ENCODE assay signal across 17 cellular contexts in the genomic region with DNA sequence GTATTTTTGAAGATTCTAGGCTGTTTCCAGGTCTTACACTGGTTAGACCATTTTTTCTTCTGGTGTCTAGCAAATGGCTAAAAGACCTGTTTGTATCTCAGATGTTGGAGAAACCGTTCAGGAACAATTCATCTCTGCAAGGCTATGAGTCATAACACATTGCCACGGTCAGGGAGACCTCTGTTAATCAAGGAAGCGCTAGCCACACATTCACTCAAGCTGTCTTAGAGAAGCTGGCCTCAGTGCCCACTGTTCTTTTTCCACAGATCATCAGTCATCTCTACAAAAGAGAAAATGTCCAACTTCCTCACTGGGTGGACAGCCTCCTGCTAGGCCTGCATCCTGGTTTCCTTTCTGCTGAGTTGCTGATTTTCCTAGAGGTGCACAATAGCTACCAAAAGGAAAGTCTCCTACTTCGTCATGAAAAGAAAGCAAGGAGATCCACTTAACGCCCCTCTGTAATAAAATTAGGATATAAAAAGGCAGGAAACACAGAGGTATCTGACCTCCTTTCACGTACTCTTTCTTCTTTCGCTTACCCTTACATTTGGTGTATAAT.
A peak's percentile ranks its signal among the peaks of the same experiment; 100 is the strongest.
DNase-seq lines count a peak whose midpoint lies in the region; ATAC-seq and TF ChIP-seq lines count a peak whose summit lies in the region.
"Had no signal": no experiment of that assay in that cellular context is flagged by ENCODE, and none has a peak within 500 bp of the region (broad histone marks: within the 10 kb centered on the region; RNA-seq: fewer than 3 reads in every experiment).

No MANE protein-coding gene starts in this region.

- H3K4me1 ChIP-seq in PC-3 (ENCODE audit: insufficient read depth, low read length) (peaks cover 17% of the 10 kb centered on the region), mesendoderm (ENCODE audit: control insufficient read depth, low read depth, low read length) (peaks cover 6% of the 10 kb centered on the region), vagina (peaks cover 15% of the 10 kb centered on the region)

- no peaks in the 10 kb centered on the region for H3K9me3 Mint-ChIP-seq in endothelial cell (ENCODE audit: unreplicated experiment)
- H3K9me3 Mint-ChIP-seq: naive thymus-derived CD8-positive, alpha-beta T cell had no signal

- no peak overlapping the region for H2BK5ac ChIP-seq in mesendoderm (ENCODE audit: low read length)

- H3K27ac ChIP-seq in PC-3 (ENCODE audit: low read length) (no peak overlapping the region), mesendoderm (ENCODE audit: low read depth, low read length) (no peak overlapping the region), vagina (no peak overlapping the region)
- H3K27ac ChIP-seq: C4-2B, WERI-Rb-1 had no signal

- CTCF ChIA-PET in PC-3 (lab: Charles Lee): no interaction called here

- peaks cover 24% of the 10 kb centered on the region for H3K4me1 Mint-ChIP-seq in endothelial cell (ENCODE audit: unreplicated experiment)
- H3K4me1 Mint-ChIP-seq: naive thymus-derived CD8-positive, alpha-beta T cell had no signal

- TF ChIP-seq POLR2A in vagina (IDR thresholded peaks at IDR 0.05): no peak

- no peak overlapping the region for H3K4ac ChIP-seq in mesendoderm (ENCODE audit: low read depth, low read length)

- H4K20me1 ChIP-seq in PC-3 (ENCODE audit: low read length): no peaks in the 10 kb centered on the region

- no peak overlapping the region for H3K23ac ChIP-seq in mesendoderm (ENCODE audit: low read length)

- no peaks in the 10 kb centered on the region for H3K27me3 ChIP-seq in PC-3 (ENCODE audit: low read length)
- peaks cover 1% of the 10 kb centered on the region for H3K27me3 ChIP-seq in mesendoderm (ENCODE audit: insufficient read depth, low read length, poor library complexity)
- no peaks in the 10 kb centered on the region for H3K27me3 ChIP-seq in vagina

- no peak for TF ChIP-seq CTCF in GM12865 (IDR thresholded peaks at IDR 0.05; ENCODE audit: insufficient read depth, low read depth, low read length, missing control alignments)
- no peak for TF ChIP-seq CTCF in PC-3 (conservative IDR thresholded peaks at IDR 0.05; ENCODE audit: low read depth, low read length)
- no peak for TF ChIP-seq CTCF in endothelial cell (IDR thresholded peaks at IDR 0.05; ENCODE audit: unreplicated experiment)
- TF ChIP-seq CTCF in vagina (IDR thresholded peaks at IDR 0.05): no peak

- POLR2A ChIA-PET in PC-3 (lab: Charles Lee; ENCODE audit: unreplicated experiment): no interaction called here

- H3K18ac ChIP-seq in mesendoderm (ENCODE audit: low read length): peak overlapping the region; percentile 64

- H3K4me3 ChIP-seq in GM12865 (ENCODE audit: low read depth, low read length) (no peak overlapping the region), PC-3 (ENCODE audit: low read length) (no peak overlapping the region), mesendoderm (ENCODE audit: low read length) (no peak overlapping the region), vagina (no peak overlapping the region)

- BruUV-seq in PC-3 (replicated peaks; lab: Mats Ljungman, UMichigan): no TSS peak

- no peak for ATAC-seq in PC-3
- ATAC-seq in HG03097 (IDR thresholded peaks at IDR 0.05; ENCODE audit: low FRiP score, unreplicated experiment): no peak
- ATAC-seq: naive thymus-derived CD8-positive, alpha-beta T cell had no signal

- H4K8ac ChIP-seq in mesendoderm (ENCODE audit: low read depth, low read length): no peak overlapping the region

- no peaks in the 10 kb centered on the region for H3K36me3 Mint-ChIP-seq in endothelial cell (ENCODE audit: low read depth, unreplicated experiment)
- H3K36me3 Mint-ChIP-seq: naive thymus-derived CD8-positive, alpha-beta T cell had no signal

- no peaks in the 10 kb centered on the region for H3K27me3 Mint-ChIP-seq in endothelial cell (ENCODE audit: unreplicated experiment)
- H3K27me3 Mint-ChIP-seq: naive thymus-derived CD8-positive, alpha-beta T cell had no signal

- no peaks in the 10 kb centered on the region for H3K36me3 ChIP-seq in PC-3 (ENCODE audit: low read depth, low read length)
- H3K36me3 ChIP-seq in mesendoderm (ENCODE audit: control insufficient read depth, insufficient read depth, low read length): no peaks in the 10 kb centered on the region
- H3K36me3 ChIP-seq in vagina: no peaks in the 10 kb centered on the region
- H3K36me3 ChIP-seq: WERI-Rb-1 had no signal

- DNase-seq in GM12865 (ENCODE audit: low read depth): peak; percentile 42
- peak; percentile 10 for DNase-seq in PC-3
- no peak for DNase-seq in endothelial cell (ENCODE audit: low spot score)
- DNase-seq in mesendoderm: no peak
- DNase-seq in activated CD4-positive, alpha-beta T cell treated with anti-CD3 and anti-CD28 coated beads, Interleukin-2, amount 50 U/mL, for 1 hour: no peak
- DNase-seq in vagina (ENCODE audit: extremely low spot score in 2 of 2): no peak
- DNase-seq in activated CD8-positive, alpha-beta memory T cell treated with anti-CD3 and anti-CD28 coated beads for 24 hours: no peak
- DNase-seq: activated T-cell treated with anti-CD3 and anti-CD28 coated beads for 4 hours; amygdala; naive thymus-derived CD8-positive, alpha-beta T cell; NCI-H1092 treated with DMSO at 0.1 percent for 48 hours; NCI-H510A treated with DMSO at 0.1 percent for 48 hours; SHP77 treated with DMSO at 0.1 percent for 48 hours; substantia nigra; WERI-Rb-1 had no signal

- H3K56ac ChIP-seq in mesendoderm (ENCODE audit: low read length): no peak overlapping the region

- no CpG with 5 or more reads among the region's 7 CpGs for WGBS in mesendoderm (ENCODE audit: extremely low coverage, insufficient coverage, low lambda C conversion rate)

- H3K79me2 ChIP-seq in PC-3 (ENCODE audit: low read length) (no peaks in the 10 kb centered on the region), mesendoderm (ENCODE audit: control insufficient read depth, insufficient read depth, low read length) (no peaks in the 10 kb centered on the region)

- no peaks in the 10 kb centered on the region for H3K79me1 ChIP-seq in mesendoderm (ENCODE audit: low read length)

- intact Hi-C loops in PC-3 (cut with micrococcal nuclease): loop anchor here (5.0 kb wide), 1 partner anchor 217 kb away; no protein-coding TSS in a partner anchor
- intact Hi-C loops in vagina (cut with DNase I): no loop called here

- H2AK5ac ChIP-seq in mesendoderm (ENCODE audit: low read length): no peak overlapping the region

- no peak overlapping the region for H2BK120ac ChIP-seq in mesendoderm (ENCODE audit: low read depth, low read length)

- no peak overlapping the region for H3K4me2 ChIP-seq in PC-3 (ENCODE audit: low read length)
- H3K4me2 ChIP-seq in mesendoderm (ENCODE audit: low read length): no peak overlapping the region

- H3K9me3 ChIP-seq in PC-3 (ENCODE audit: low read length) (no peaks in the 10 kb centered on the region), vagina (no peaks in the 10 kb centered on the region)

- H3K9ac ChIP-seq in PC-3 (ENCODE audit: low read length) (no peak overlapping the region), mesendoderm (ENCODE audit: low read length) (no peak overlapping the region)

- no peak overlapping the region for H3K4me3 Mint-ChIP-seq in endothelial cell (ENCODE audit: unreplicated experiment)
- H3K4me3 Mint-ChIP-seq: naive thymus-derived CD8-positive, alpha-beta T cell had no signal

- peak overlapping the region; percentile 79 for H3K27ac Mint-ChIP-seq in endothelial cell (ENCODE audit: unreplicated experiment)
- H3K27ac Mint-ChIP-seq: naive thymus-derived CD8-positive, alpha-beta T cell had no signal

- H2AFZ ChIP-seq in PC-3 (ENCODE audit: low read length): no peak overlapping the region

- no peaks in the 10 kb centered on the region for H3K9me2 ChIP-seq in PC-3 (replicated peaks; ENCODE audit: low read length)

- H4K5ac ChIP-seq in mesendoderm (ENCODE audit: low read length): no peak overlapping the region

- H3F3A ChIP-seq in PC-3 (ENCODE audit: low read length, unreplicated experiment): no peaks in the 10 kb centered on the region

- no peak overlapping the region for H2BK15ac ChIP-seq in mesendoderm (replicated peaks; ENCODE audit: low read depth)

Comparison
In these comparisons a context has a peak if more than half of its experiments do, and no peak if none do; other contexts are left out.
1. DNase-seq: peak in GM12865 (single experiment) and PC-3 (single experiment); none in endothelial cell (single experiment), mesendoderm (single experiment), activated CD4-positive, alpha-beta T cell treated with anti-CD3 and anti-CD28 coated beads, Interleukin-2, amount 50 U/mL, for 1 hour (single experiment), vagina (0 of 2) and activated CD8-positive, alpha-beta memory T cell treated with anti-CD3 and anti-CD28 coated beads for 24 hours (single experiment).